34 cellular contexts compared by ENCODE assay signal in genomic region chr5:112234000-112234399, GRCh38.
"Had no signal": no experiment of that assay in that cellular context is flagged by ENCODE, and none has a peak within 500 bp of the region (broad histone marks: within the 10 kb centered on the region; RNA-seq: fewer than 3 reads in every experiment).

No MANE protein-coding gene starts in this region.

- H3K4me1 Mint-ChIP-seq: activated CD4-positive, alpha-beta memory T cell treated with anti-CD3 and anti-CD28 coated beads, Interleukin-2, amount 10 ng/mL, durations not matched to agents 7 days and 5 days; activated CD4-positive, alpha-beta T cell treated with anti-CD3 and anti-CD28 coated beads for 36 hours; activated CD4-positive, alpha-beta T cell treated with anti-CD3 and anti-CD28 coated beads, Interleukin-2, amount 10 ng/mL, durations not matched to agents 7 days and 5 days; activated CD8-positive, alpha-beta memory T cell treated with anti-CD3 and anti-CD28 coated beads, Interleukin-2, amount 10 ng/mL, durations not matched to agents 7 days and 5 days; activated naive CD4-positive, alpha-beta T cell treated with anti-CD3 and anti-CD28 coated beads, Interleukin-2, amount 10 ng/mL, durations not matched to agents 7 days and 5 days; activated naive CD4-positive, alpha-beta T cell treated with anti-CD3 and anti-CD28 coated beads, Interleukin-2, amount 50 U/mL, for 24 hours; activated naive CD8-positive, alpha-beta T cell treated with anti-CD3 and anti-CD28 coated beads, Interleukin-2, amount 10 ng/mL, durations not matched to agents 7 days and 5 days; activated naive CD8-positive, alpha-beta T cell treated with anti-CD3 and anti-CD28 coated beads, Interleukin-2, amount 50 U/mL, for 24 hours had no signal

- H3K27me3 ChIP-seq: ascending aorta had no signal

- H3K4me3 ChIP-seq: ascending aorta had no signal

- H3K27me3 Mint-ChIP-seq: activated naive CD8-positive, alpha-beta T cell treated with anti-CD3 and anti-CD28 coated beads, Interleukin-2, amount 10 ng/mL, durations not matched to agents 7 days and 5 days; brain had no signal

- H3K27ac Mint-ChIP-seq: activated CD4-positive, alpha-beta memory T cell treated with anti-CD3 and anti-CD28 coated beads, Interleukin-2, amount 10 ng/mL, durations not matched to agents 7 days and 5 days; activated CD4-positive, alpha-beta T cell treated with anti-CD3 and anti-CD28 coated beads for 36 hours; activated CD4-positive, alpha-beta T cell treated with anti-CD3 and anti-CD28 coated beads, Interleukin-2, amount 10 ng/mL, durations not matched to agents 7 days and 5 days; activated CD8-positive, alpha-beta memory T cell treated with anti-CD3 and anti-CD28 coated beads, Interleukin-2, amount 10 ng/mL, durations not matched to agents 7 days and 5 days; activated CD8-positive, alpha-beta T cell treated with anti-CD3 and anti-CD28 coated beads, Interleukin-2, amount 10 ng/mL, durations not matched to agents 7 days and 5 days; activated naive CD4-positive, alpha-beta T cell treated with anti-CD3 and anti-CD28 coated beads, Interleukin-2, amount 10 ng/mL, durations not matched to agents 7 days and 5 days; activated naive CD4-positive, alpha-beta T cell treated with anti-CD3 and anti-CD28 coated beads, Interleukin-2, amount 50 U/mL, for 24 hours; activated naive CD8-positive, alpha-beta T cell; activated naive CD8-positive, alpha-beta T cell treated with anti-CD3 and anti-CD28 coated beads, Interleukin-2, amount 10 ng/mL, durations not matched to agents 7 days and 5 days; activated naive CD8-positive, alpha-beta T cell treated with anti-CD3 and anti-CD28 coated beads, Interleukin-2, amount 50 U/mL, for 24 hours; activated T-cell treated with anti-CD3 and anti-CD28 coated beads, Interleukin-2, amount 50 U/mL, for 24 hours; activated T-helper 2 cell treated with anti-CD3 and anti-CD28 coated beads, Interferon-gamma antibody, Interleukin-2, Interleukin-4, amounts not matched to agents 10 μg/mL and 5 μg/mL and 100 μg/mL, durations not matched to agents 14 hours and 24 hours and 36 hours; brain; T-helper 1 cell treated with Interleukin-12 subunit alpha and Interleukin-12 subunit beta and Interleukin-4 antibody, amounts not matched to agents 30 μg/mL and 1 μg/mL, for 36 hours; T-helper 2 cell treated with Interferon-gamma antibody and Interleukin-4, amounts not matched to agents 5 μg/mL and 100 μg/mL, for 36 hours had no signal

- FAIRE-seq: TTC549 had no signal

- H3K36me3 ChIP-seq: ascending aorta had no signal

- H3K4me3 Mint-ChIP-seq: activated CD4-positive, alpha-beta memory T cell treated with anti-CD3 and anti-CD28 coated beads, Interleukin-2, amount 10 ng/mL, durations not matched to agents 7 days and 5 days; activated CD4-positive, alpha-beta T cell treated with anti-CD3 and anti-CD28 coated beads for 36 hours; activated CD4-positive, alpha-beta T cell treated with anti-CD3 and anti-CD28 coated beads, Interleukin-2, amount 10 ng/mL, durations not matched to agents 7 days and 5 days; activated CD8-positive, alpha-beta memory T cell treated with anti-CD3 and anti-CD28 coated beads, Interleukin-2, amount 10 ng/mL, durations not matched to agents 7 days and 5 days; activated CD8-positive, alpha-beta T cell treated with anti-CD3 and anti-CD28 coated beads, Interleukin-2, amount 10 ng/mL, durations not matched to agents 7 days and 5 days; activated naive CD4-positive, alpha-beta T cell treated with anti-CD3 and anti-CD28 coated beads, Interleukin-2, amount 10 ng/mL, durations not matched to agents 7 days and 5 days; activated naive CD4-positive, alpha-beta T cell treated with anti-CD3 and anti-CD28 coated beads, Interleukin-2, amount 50 U/mL, for 24 hours; activated naive CD8-positive, alpha-beta T cell; activated naive CD8-positive, alpha-beta T cell treated with anti-CD3 and anti-CD28 coated beads, Interleukin-2, amount 10 ng/mL, durations not matched to agents 7 days and 5 days; activated naive CD8-positive, alpha-beta T cell treated with anti-CD3 and anti-CD28 coated beads, Interleukin-2, amount 50 U/mL, for 24 hours; activated T-cell treated with anti-CD3 and anti-CD28 coated beads, Interleukin-2, amount 50 U/mL, for 24 hours; brain; T-helper 1 cell treated with Interleukin-12 subunit alpha and Interleukin-12 subunit beta and Interleukin-4 antibody, amounts not matched to agents 30 μg/mL and 1 μg/mL, for 36 hours; T-helper 2 cell treated with Interferon-gamma antibody and Interleukin-4, amounts not matched to agents 5 μg/mL and 100 μg/mL, for 36 hours had no signal

- H3K27ac ChIP-seq: ascending aorta, VCaP had no signal

- H3K9me3 ChIP-seq: ascending aorta had no signal

- H3K36me3 Mint-ChIP-seq: activated CD8-positive, alpha-beta memory T cell treated with anti-CD3 and anti-CD28 coated beads, Interleukin-2, amount 10 ng/mL, durations not matched to agents 7 days and 5 days; activated naive CD4-positive, alpha-beta T cell treated with anti-CD3 and anti-CD28 coated beads, Interleukin-2, amount 10 ng/mL, durations not matched to agents 7 days and 5 days; activated naive CD4-positive, alpha-beta T cell treated with anti-CD3 and anti-CD28 coated beads, Interleukin-2, amount 50 U/mL, for 24 hours; activated naive CD8-positive, alpha-beta T cell; activated naive CD8-positive, alpha-beta T cell treated with anti-CD3 and anti-CD28 coated beads, Interleukin-2, amount 10 ng/mL, durations not matched to agents 7 days and 5 days; brain had no signal

- DNase-seq: activated CD4-positive, alpha-beta memory T cell treated with anti-CD3 and anti-CD28 coated beads, Interleukin-2, amount 10 ng/mL, durations not matched to agents 7 days and 5 days; activated CD4-positive, alpha-beta T cell treated with anti-CD3 and anti-CD28 coated beads for 1 hour; activated CD4-positive, alpha-beta T cell treated with anti-CD3 and anti-CD28 coated beads for 36 hours; activated CD4-positive, alpha-beta T cell treated with anti-CD3 and anti-CD28 coated beads for 48 hours; activated CD4-positive, alpha-beta T cell treated with anti-CD3 and anti-CD28 coated beads, Interleukin-2, amount 10 ng/mL, durations not matched to agents 7 days and 5 days; activated CD4-positive, alpha-beta T cell treated with anti-CD3 and anti-CD28 coated beads, Interleukin-2, amount 50 U/mL, for 48 hours; activated CD4-positive, CD25-positive, alpha-beta regulatory T cell; activated CD8-positive, alpha-beta memory T cell treated with anti-CD3 and anti-CD28 coated beads for 24 hours; activated CD8-positive, alpha-beta memory T cell treated with anti-CD3 and anti-CD28 coated beads, Interleukin-2, amount 10 ng/mL, durations not matched to agents 7 days and 5 days; activated CD8-positive, alpha-beta memory T cell treated with anti-CD3 and anti-CD28 coated beads, Interleukin-2, amount 50 U/mL, for 48 hours; activated CD8-positive, alpha-beta T cell treated with anti-CD3 and anti-CD28 coated beads, Interleukin-2, amount 10 ng/mL, durations not matched to agents 7 days and 5 days; activated effector memory CD4-positive, alpha-beta T cell treated with Interleukin-2 at 50 U/mL for 16 hours; activated gamma-delta T cell; activated naive CD4-positive, alpha-beta T cell treated with anti-CD3 and anti-CD28 coated beads, Interleukin-2, amount 10 ng/mL, durations not matched to agents 7 days and 5 days; activated naive CD4-positive, alpha-beta T cell treated with Interleukin-2 at 50 U/mL for 16 hours; activated naive CD8-positive, alpha-beta T cell treated with anti-CD3 and anti-CD28 coated beads, Interleukin-2, amount 10 ng/mL, durations not matched to agents 7 days and 5 days; activated naive CD8-positive, alpha-beta T cell treated with anti-CD3 and anti-CD28 coated beads, Interleukin-2, amount 50 U/mL, for 24 hours; activated T-cell treated with anti-CD3 and anti-CD28 coated beads, Interleukin-2, amount 50 U/mL, for 24 hours; activated T-cell treated with anti-CD3 and anti-CD28 coated beads, Interleukin-2, amount 50 U/mL, for 48 hours; amygdala; anterior cingulate cortex; central memory CD4-positive, alpha-beta T cell; T-helper 1 cell; T-helper 2 cell; T-helper 9 cell had no signal

- H3K9me3 Mint-ChIP-seq: activated CD4-positive, alpha-beta memory T cell treated with anti-CD3 and anti-CD28 coated beads, Interleukin-2, amount 10 ng/mL, durations not matched to agents 7 days and 5 days; activated CD4-positive, alpha-beta T cell treated with anti-CD3 and anti-CD28 coated beads, Interleukin-2, amount 10 ng/mL, durations not matched to agents 7 days and 5 days; activated naive CD4-positive, alpha-beta T cell treated with anti-CD3 and anti-CD28 coated beads, Interleukin-2, amount 10 ng/mL, durations not matched to agents 7 days and 5 days; activated naive CD4-positive, alpha-beta T cell treated with anti-CD3 and anti-CD28 coated beads, Interleukin-2, amount 50 U/mL, for 24 hours; activated naive CD8-positive, alpha-beta T cell treated with anti-CD3 and anti-CD28 coated beads, Interleukin-2, amount 10 ng/mL, durations not matched to agents 7 days and 5 days; activated naive CD8-positive, alpha-beta T cell treated with anti-CD3 and anti-CD28 coated beads, Interleukin-2, amount 50 U/mL, for 24 hours; activated T-cell treated with anti-CD3 and anti-CD28 coated beads, Interleukin-2, amount 50 U/mL, for 24 hours; activated T-helper 2 cell treated with anti-CD3 and anti-CD28 coated beads, Interferon-gamma antibody, Interleukin-2, Interleukin-4, amounts not matched to agents 10 μg/mL and 5 μg/mL and 100 μg/mL, durations not matched to agents 14 hours and 24 hours and 36 hours; brain; T-helper 1 cell treated with Interleukin-12 subunit alpha and Interleukin-12 subunit beta and Interleukin-4 antibody, amounts not matched to agents 30 μg/mL and 1 μg/mL, for 36 hours; T-helper 2 cell treated with Interferon-gamma antibody and Interleukin-4, amounts not matched to agents 5 μg/mL and 100 μg/mL, for 36 hours had no signal
